ENCODE assay signal across 21 cellular contexts in the genomic region with DNA sequence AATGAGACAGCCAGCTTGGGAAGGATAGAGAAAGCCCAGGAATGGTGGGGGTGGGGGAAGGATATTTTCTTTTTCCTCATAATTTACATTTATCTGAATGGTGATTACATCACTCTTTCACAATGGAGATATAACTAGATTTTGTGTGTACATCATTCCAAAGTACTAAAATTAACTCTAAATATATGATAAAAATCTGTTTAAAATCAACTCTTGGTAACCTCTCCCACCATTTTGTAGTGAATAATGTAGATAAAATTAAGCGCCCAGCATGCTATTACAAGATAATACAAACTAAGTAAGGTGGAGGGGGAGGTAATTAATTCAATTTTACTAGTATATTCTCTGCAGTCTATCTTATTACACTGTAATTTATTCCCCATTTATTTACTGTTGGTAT.
"Had no signal": no experiment of that assay in that cellular context is flagged by ENCODE, and none has a peak within 500 bp of the region (broad histone marks: within the 10 kb centered on the region; RNA-seq: fewer than 3 reads in every experiment).

No MANE protein-coding gene starts in this region.

- H3K4me1 Mint-ChIP-seq: mesothelial cell of epicardium; naive B cell; naive thymus-derived CD8-positive, alpha-beta T cell had no signal

- H3K27ac Mint-ChIP-seq: mesothelial cell of epicardium; naive B cell; naive thymus-derived CD8-positive, alpha-beta T cell had no signal

- H3K4me1 ChIP-seq: esophagus muscularis mucosa, foreskin keratinocyte, gastroesophageal sphincter, heart right ventricle, left lung, lower lobe of right lung had no signal

- H3K4me3 Mint-ChIP-seq: mesothelial cell of epicardium; naive B cell; naive thymus-derived CD8-positive, alpha-beta T cell had no signal

- H3K27me3 ChIP-seq: dorsolateral prefrontal cortex, esophagus muscularis mucosa, foreskin keratinocyte, gastroesophageal sphincter, heart right ventricle, left lung had no signal

- DNase-seq: dermis blood vessel endothelial cell; dorsolateral prefrontal cortex; effector CD4-positive, alpha-beta T cell; effector memory CD4-positive, alpha-beta T cell; foreskin keratinocyte; glutamatergic neuron; head of caudate nucleus; heart right ventricle; hippocampal formation; left cardiac atrium; left lung; left ventricle myocardium superior; lower lobe of right lung; mesenchymal stem cell; mucosa of descending colon; naive B cell; naive thymus-derived CD8-positive, alpha-beta T cell had no signal

- ATAC-seq: foreskin keratinocyte; gastroesophageal sphincter; heart right ventricle; left cardiac atrium; left lung; left ventricle myocardium superior; lower lobe of right lung; mucosa of descending colon; naive thymus-derived CD8-positive, alpha-beta T cell had no signal

- H3K36me3 Mint-ChIP-seq: mesothelial cell of epicardium had no signal

- H3K9me3 ChIP-seq: esophagus muscularis mucosa, gastroesophageal sphincter, heart right ventricle, left lung, lower lobe of right lung, mucosa of descending colon had no signal

- H3K27ac ChIP-seq: coronary artery, dorsolateral prefrontal cortex, esophagus muscularis mucosa, foreskin keratinocyte, gastroesophageal sphincter, heart right ventricle, left lung, lower lobe of right lung had no signal

- H3K36me3 ChIP-seq: left lung, lower lobe of right lung had no signal

- H3K27me3 Mint-ChIP-seq: naive B cell; naive thymus-derived CD8-positive, alpha-beta T cell had no signal

- H3K9me3 Mint-ChIP-seq: mesothelial cell of epicardium; naive B cell; naive thymus-derived CD8-positive, alpha-beta T cell had no signal

- H3K4me3 ChIP-seq: coronary artery, dorsolateral prefrontal cortex, esophagus muscularis mucosa, gastroesophageal sphincter, heart right ventricle, left lung, lower lobe of right lung, mucosa of descending colon had no signal
